In the genomic region with DNA sequence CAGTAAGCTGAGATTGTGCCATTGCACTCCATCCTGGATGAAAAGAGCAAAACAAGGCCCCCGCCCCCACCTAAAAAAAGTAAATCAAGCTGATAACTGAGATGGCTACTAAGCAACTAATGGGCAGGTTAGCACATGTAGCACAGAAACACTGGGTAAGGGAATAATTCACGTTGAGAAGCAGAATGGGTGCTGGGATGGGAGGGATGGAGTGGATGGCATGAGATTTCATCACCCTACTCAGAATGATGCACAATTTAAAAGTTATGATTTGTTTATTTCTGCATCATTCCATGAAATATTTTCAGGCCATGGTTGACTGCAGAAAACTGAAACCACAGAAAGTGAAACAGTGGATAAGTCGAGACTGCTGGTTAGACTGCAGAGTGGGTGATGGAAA, we compare ENCODE assay signal across 37 cellular contexts.
"Had no signal": no experiment of that assay in that cellular context is flagged by ENCODE, and none has a peak within 500 bp of the region (broad histone marks: within the 10 kb centered on the region; RNA-seq: fewer than 3 reads in every experiment).

No MANE protein-coding gene starts in this region.

- H3K4me3 ChIP-seq: adrenal gland, ascending aorta had no signal

- H3K27ac Mint-ChIP-seq: activated CD4-positive, alpha-beta memory T cell treated with anti-CD3 and anti-CD28 coated beads, Interleukin-2, amount 10 ng/mL, durations not matched to agents 7 days and 5 days; activated CD4-positive, alpha-beta T cell treated with anti-CD3 and anti-CD28 coated beads for 36 hours; activated CD4-positive, alpha-beta T cell treated with anti-CD3 and anti-CD28 coated beads, Interleukin-2, amount 10 ng/mL, durations not matched to agents 7 days and 5 days; activated CD8-positive, alpha-beta memory T cell treated with anti-CD3 and anti-CD28 coated beads, Interleukin-2, amount 10 ng/mL, durations not matched to agents 7 days and 5 days; activated CD8-positive, alpha-beta T cell treated with anti-CD3 and anti-CD28 coated beads, Interleukin-2, amount 10 ng/mL, durations not matched to agents 7 days and 5 days; activated naive CD4-positive, alpha-beta T cell treated with anti-CD3 and anti-CD28 coated beads for 36 hours; activated naive CD4-positive, alpha-beta T cell treated with anti-CD3 and anti-CD28 coated beads, Interleukin-2, amount 50 U/mL, for 72 hours; activated naive CD8-positive, alpha-beta T cell treated with anti-CD3 and anti-CD28 coated beads for 36 hours; activated T-cell treated with anti-CD3 and anti-CD28 coated beads, Interleukin-2, amount 50 U/mL, for 24 hours; activated T-helper 1 cell treated with anti-CD3 and anti-CD28 coated beads, Interleukin-12 subunit alpha, Interleukin-12 subunit beta, Interleukin-2, Interleukin-4 antibody, amounts not matched to agents 30 ng/mL and 10 ng/mL and 1 ng/mL, durations not matched to agents 14 hours and 24 hours and 36 hours; activated T-helper 17 cell treated with anti-CD3 and anti-CD28 coated beads, Interleukin-2, amount 50 U/mL, for 72 hours; brain; T-helper 1 cell treated with Interleukin-12 subunit alpha and Interleukin-12 subunit beta and Interleukin-4 antibody, amounts not matched to agents 30 μg/mL and 1 μg/mL, for 36 hours; T-helper 2 cell treated with Interferon-gamma antibody and Interleukin-4, amounts not matched to agents 5 μg/mL and 100 μg/mL, for 36 hours; WTC11 had no signal

- H3K36me3 Mint-ChIP-seq: activated CD8-positive, alpha-beta memory T cell treated with anti-CD3 and anti-CD28 coated beads, Interleukin-2, amount 10 ng/mL, durations not matched to agents 7 days and 5 days; activated naive CD4-positive, alpha-beta T cell treated with anti-CD3 and anti-CD28 coated beads, Interleukin-2, amount 50 U/mL, for 72 hours; activated naive CD8-positive, alpha-beta T cell treated with anti-CD3 and anti-CD28 coated beads for 36 hours; brain; WTC11 had no signal

- H3K4me3 Mint-ChIP-seq: activated CD4-positive, alpha-beta memory T cell treated with anti-CD3 and anti-CD28 coated beads, Interleukin-2, amount 10 ng/mL, durations not matched to agents 7 days and 5 days; activated CD4-positive, alpha-beta T cell treated with anti-CD3 and anti-CD28 coated beads for 36 hours; activated CD4-positive, alpha-beta T cell treated with anti-CD3 and anti-CD28 coated beads, Interleukin-2, amount 10 ng/mL, durations not matched to agents 7 days and 5 days; activated CD8-positive, alpha-beta memory T cell treated with anti-CD3 and anti-CD28 coated beads, Interleukin-2, amount 10 ng/mL, durations not matched to agents 7 days and 5 days; activated CD8-positive, alpha-beta T cell treated with anti-CD3 and anti-CD28 coated beads, Interleukin-2, amount 10 ng/mL, durations not matched to agents 7 days and 5 days; activated naive CD4-positive, alpha-beta T cell treated with anti-CD3 and anti-CD28 coated beads for 36 hours; activated naive CD8-positive, alpha-beta T cell treated with anti-CD3 and anti-CD28 coated beads for 36 hours; activated T-cell treated with anti-CD3 and anti-CD28 coated beads, Interleukin-2, amount 50 U/mL, for 24 hours; activated T-helper 1 cell treated with anti-CD3 and anti-CD28 coated beads, Interleukin-12 subunit alpha, Interleukin-12 subunit beta, Interleukin-2, Interleukin-4 antibody, amounts not matched to agents 30 ng/mL and 10 ng/mL and 1 ng/mL, durations not matched to agents 14 hours and 24 hours and 36 hours; activated T-helper 17 cell treated with anti-CD3 and anti-CD28 coated beads, Interleukin-2, amount 50 U/mL, for 72 hours; brain; T-helper 1 cell treated with Interleukin-12 subunit alpha and Interleukin-12 subunit beta and Interleukin-4 antibody, amounts not matched to agents 30 μg/mL and 1 μg/mL, for 36 hours; T-helper 2 cell treated with Interferon-gamma antibody and Interleukin-4, amounts not matched to agents 5 μg/mL and 100 μg/mL, for 36 hours; WTC11 had no signal

- H3K27ac ChIP-seq: adrenal gland, ascending aorta, WERI-Rb-1 had no signal

- H3K4me1 Mint-ChIP-seq: activated CD4-positive, alpha-beta memory T cell treated with anti-CD3 and anti-CD28 coated beads, Interleukin-2, amount 10 ng/mL, durations not matched to agents 7 days and 5 days; activated CD4-positive, alpha-beta T cell treated with anti-CD3 and anti-CD28 coated beads for 36 hours; activated CD4-positive, alpha-beta T cell treated with anti-CD3 and anti-CD28 coated beads, Interleukin-2, amount 10 ng/mL, durations not matched to agents 7 days and 5 days; activated CD8-positive, alpha-beta memory T cell treated with anti-CD3 and anti-CD28 coated beads, Interleukin-2, amount 10 ng/mL, durations not matched to agents 7 days and 5 days; activated naive CD8-positive, alpha-beta T cell treated with anti-CD3 and anti-CD28 coated beads for 36 hours; activated T-helper 17 cell treated with anti-CD3 and anti-CD28 coated beads, Interleukin-2, amount 50 U/mL, for 72 hours had no signal

- DNase-seq: activated CD4-positive, alpha-beta memory T cell treated with anti-CD3 and anti-CD28 coated beads, Interleukin-2, amount 10 ng/mL, durations not matched to agents 7 days and 5 days; activated CD4-positive, alpha-beta T cell treated with anti-CD3 and anti-CD28 coated beads for 1 hour; activated CD4-positive, alpha-beta T cell treated with anti-CD3 and anti-CD28 coated beads for 36 hours; activated CD4-positive, alpha-beta T cell treated with anti-CD3 and anti-CD28 coated beads for 48 hours; activated CD4-positive, alpha-beta T cell treated with anti-CD3 and anti-CD28 coated beads, Interleukin-2, amount 10 ng/mL, durations not matched to agents 7 days and 5 days; activated CD4-positive, alpha-beta T cell treated with anti-CD3 and anti-CD28 coated beads, Interleukin-2, amount 50 U/mL, for 48 hours; activated CD4-positive, CD25-positive, alpha-beta regulatory T cell; activated CD8-positive, alpha-beta memory T cell treated with anti-CD3 and anti-CD28 coated beads for 24 hours; activated CD8-positive, alpha-beta memory T cell treated with anti-CD3 and anti-CD28 coated beads, Interleukin-2, amount 10 ng/mL, durations not matched to agents 7 days and 5 days; activated CD8-positive, alpha-beta memory T cell treated with anti-CD3 and anti-CD28 coated beads, Interleukin-2, amount 50 U/mL, for 48 hours; activated CD8-positive, alpha-beta T cell treated with anti-CD3 and anti-CD28 coated beads, Interleukin-2, amount 10 ng/mL, durations not matched to agents 7 days and 5 days; activated effector memory CD4-positive, alpha-beta T cell treated with anti-CD3 and anti-CD28 coated beads, Interleukin-2, amount 50 U/mL, for 16 hours; activated gamma-delta T cell treated with Interleukin-2 at 50 U/mL for 16 hours; activated naive CD4-positive, alpha-beta T cell; activated naive CD4-positive, alpha-beta T cell treated with anti-CD3 and anti-CD28 coated beads for 36 hours; activated naive CD4-positive, alpha-beta T cell treated with anti-CD3 and anti-CD28 coated beads, Interleukin-2, amount 50 U/mL, for 16 hours; activated naive CD8-positive, alpha-beta T cell treated with anti-CD3 and anti-CD28 coated beads for 36 hours; activated T-cell treated with anti-CD3 and anti-CD28 coated beads, Interleukin-2, amount 50 U/mL, for 24 hours; activated T-cell treated with anti-CD3 and anti-CD28 coated beads, Interleukin-2, amount 50 U/mL, for 48 hours; adrenal gland; amygdala; anterior cingulate cortex; central memory CD4-positive, alpha-beta T cell; SW 1271; T-helper 1 cell; T-helper 2 cell; T-helper 9 cell; WERI-Rb-1 had no signal

- H3K27me3 Mint-ChIP-seq: activated CD4-positive, alpha-beta memory T cell treated with anti-CD3 and anti-CD28 coated beads, Interleukin-2, amount 10 ng/mL, durations not matched to agents 7 days and 5 days; activated CD4-positive, alpha-beta T cell treated with anti-CD3 and anti-CD28 coated beads for 36 hours; activated CD4-positive, alpha-beta T cell treated with anti-CD3 and anti-CD28 coated beads, Interleukin-2, amount 10 ng/mL, durations not matched to agents 7 days and 5 days; activated CD8-positive, alpha-beta memory T cell treated with anti-CD3 and anti-CD28 coated beads, Interleukin-2, amount 10 ng/mL, durations not matched to agents 7 days and 5 days; activated naive CD8-positive, alpha-beta T cell treated with anti-CD3 and anti-CD28 coated beads for 36 hours; activated T-cell treated with anti-CD3 and anti-CD28 coated beads, Interleukin-2, amount 50 U/mL, for 24 hours; activated T-helper 17 cell treated with anti-CD3 and anti-CD28 coated beads, Interleukin-2, amount 50 U/mL, for 72 hours; brain had no signal

- H3K9me3 Mint-ChIP-seq: activated CD4-positive, alpha-beta memory T cell treated with anti-CD3 and anti-CD28 coated beads, Interleukin-2, amount 10 ng/mL, durations not matched to agents 7 days and 5 days; activated CD4-positive, alpha-beta T cell treated with anti-CD3 and anti-CD28 coated beads, Interleukin-2, amount 10 ng/mL, durations not matched to agents 7 days and 5 days; activated naive CD4-positive, alpha-beta T cell treated with anti-CD3 and anti-CD28 coated beads for 36 hours; activated naive CD8-positive, alpha-beta T cell treated with anti-CD3 and anti-CD28 coated beads for 36 hours; activated T-cell treated with anti-CD3 and anti-CD28 coated beads, Interleukin-2, amount 50 U/mL, for 24 hours; activated T-helper 1 cell treated with anti-CD3 and anti-CD28 coated beads, Interleukin-12 subunit alpha, Interleukin-12 subunit beta, Interleukin-2, Interleukin-4 antibody, amounts not matched to agents 30 ng/mL and 10 ng/mL and 1 ng/mL, durations not matched to agents 14 hours and 24 hours and 36 hours; activated T-helper 17 cell treated with anti-CD3 and anti-CD28 coated beads, Interleukin-2, amount 50 U/mL, for 72 hours; T-helper 1 cell treated with Interleukin-12 subunit alpha and Interleukin-12 subunit beta and Interleukin-4 antibody, amounts not matched to agents 30 μg/mL and 1 μg/mL, for 36 hours; T-helper 2 cell treated with Interferon-gamma antibody and Interleukin-4, amounts not matched to agents 5 μg/mL and 100 μg/mL, for 36 hours had no signal

- ATAC-seq: activated CD4-positive, alpha-beta T cell treated with anti-CD3 and anti-CD28 coated beads for 36 hours; activated CD4-positive, CD25-positive, alpha-beta regulatory T cell treated with anti-CD3 and anti-CD28 coated beads, Interleukin-2, amount 50 U/mL, for 24 hours; activated CD8-positive, alpha-beta memory T cell treated with anti-CD3 and anti-CD28 coated beads, Interleukin-2, amount 10 ng/mL, durations not matched to agents 7 days and 5 days; activated CD8-positive, alpha-beta T cell treated with anti-CD3 and anti-CD28 coated beads, Interleukin-2, amount 10 ng/mL, durations not matched to agents 7 days and 5 days; activated naive CD4-positive, alpha-beta T cell treated with anti-CD3 and anti-CD28 coated beads, Interleukin-2, amount 50 U/mL, for 72 hours; activated T-helper 17 cell treated with anti-CD3 and anti-CD28 coated beads, Interleukin-2, amount 50 U/mL, for 72 hours; WTC11 had no signal
